ENCODE assay signal across 9 cellular contexts in the genomic region with DNA sequence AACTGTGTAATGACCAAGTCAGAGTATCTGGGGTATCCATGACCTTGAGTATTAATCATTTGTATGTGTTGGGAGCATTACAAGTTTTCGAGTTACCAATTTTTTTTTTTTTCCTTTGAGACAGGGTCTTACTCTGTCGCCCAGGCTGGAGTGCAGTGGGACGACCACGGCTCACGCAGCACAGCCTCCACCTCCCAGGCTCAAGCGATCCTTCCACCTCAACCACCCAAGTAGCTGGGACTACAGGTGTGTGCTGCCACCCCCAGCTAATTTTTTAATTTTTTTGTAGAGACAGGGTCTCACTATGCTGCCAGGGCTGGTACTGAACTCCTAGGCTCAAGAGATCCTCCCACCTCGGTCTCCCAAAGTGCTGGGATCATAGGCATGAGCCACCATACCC. TPM values are rescaled to one million over a fixed set of nuclear protein-coding genes. Genes with fewer than 3 reads are reported as not detected.
DNase-seq lines count a peak whose midpoint lies in the region; ATAC-seq and TF ChIP-seq lines count a peak whose summit lies in the region.
"Had no signal": no experiment of that assay in that cellular context is flagged by ENCODE, and none has a peak within 500 bp of the region (broad histone marks: within the 10 kb centered on the region; RNA-seq: fewer than 3 reads in every experiment).

No MANE protein-coding gene starts in this region.

- H3K27me3 ChIP-seq in ACC112 (ENCODE audit: insufficient read depth, low read length): no peaks in the 10 kb centered on the region
- no peaks in the 10 kb centered on the region for H3K27me3 ChIP-seq in NT2/D1 (ENCODE audit: insufficient read depth, insufficient read length)
- H3K27me3 ChIP-seq in osteoblast (ENCODE audit: insufficient read depth, low read length): no peaks in the 10 kb centered on the region

- TF ChIP-seq CTCF in osteoblast (IDR thresholded peaks at IDR 0.05; ENCODE audit: extremely low read depth, low read depth, low read length): no peak

- peak overlapping the region; percentile 37 for H3K4me2 ChIP-seq in osteoblast (ENCODE audit: insufficient read depth, low read length)

- no peaks in the 10 kb centered on the region for H3K9me3 ChIP-seq in NT2/D1 (ENCODE audit: insufficient read depth, low read length)
- H3K9me3 ChIP-seq in osteoblast (ENCODE audit: low read depth, low read length): no peaks in the 10 kb centered on the region
- H3K9me3 ChIP-seq: Caco-2 had no signal

- peak overlapping the region; percentile 89 for H3K27ac Mint-ChIP-seq in dendritic cell treated with granulocyte-macrophage colony-stimulating factor and Interleukin-4, amounts not matched to agents 40 ng/mL and 50 ng/mL, for 4 days

- ATAC-seq in HG03196 (IDR thresholded peaks at IDR 0.05; ENCODE audit: unreplicated experiment) (no peak), GM18907 (IDR thresholded peaks at IDR 0.05; ENCODE audit: unreplicated experiment) (no peak)

- H3K4me3 Mint-ChIP-seq in dendritic cell treated with granulocyte-macrophage colony-stimulating factor and Interleukin-4, amounts not matched to agents 40 ng/mL and 50 ng/mL, for 4 days: no peak overlapping the region

- H3K36me3 ChIP-seq in ACC112 (ENCODE audit: insufficient read depth, low read length) (peaks cover 30% of the 10 kb centered on the region; the same call in 1 of the 2 replicates), NT2/D1 (ENCODE audit: insufficient read depth, insufficient read length, low read length) (peaks cover 44% of the 10 kb centered on the region), osteoblast (ENCODE audit: insufficient read depth, low read length) (peaks cover 47% of the 10 kb centered on the region)

- H3K27ac ChIP-seq in ACC112 (ENCODE audit: low read depth, low read length) (peak overlapping the region; percentile 99), osteoblast (ENCODE audit: low read depth, low read length) (peak overlapping the region; percentile 100)

- no peaks in the 10 kb centered on the region for H3K27me3 Mint-ChIP-seq in dendritic cell treated with granulocyte-macrophage colony-stimulating factor and Interleukin-4, amounts not matched to agents 40 ng/mL and 50 ng/mL, for 4 days

- no peaks in the 10 kb centered on the region for H4K20me1 ChIP-seq in osteoblast (ENCODE audit: insufficient read depth, low read length)

- H3K4me3 ChIP-seq in ACC112 (ENCODE audit: low read depth, low read length): peak overlapping the region; percentile 10; the same call in 1 of the 2 replicates
- no peak overlapping the region for H3K4me3 ChIP-seq in NT2/D1 (ENCODE audit: insufficient read length, low read depth)
- no peak overlapping the region for H3K4me3 ChIP-seq in osteoblast (ENCODE audit: insufficient read depth, low read length)

- H3K79me2 ChIP-seq in ACC112 (ENCODE audit: control insufficient read depth, insufficient read depth, low read length, unreplicated experiment) (peaks cover 62% of the 10 kb centered on the region), osteoblast (ENCODE audit: insufficient read depth, low read length) (peaks cover 62% of the 10 kb centered on the region)

- H3K4me1 Mint-ChIP-seq in dendritic cell treated with granulocyte-macrophage colony-stimulating factor and Interleukin-4, amounts not matched to agents 40 ng/mL and 50 ng/mL, for 4 days (ENCODE audit: low read depth): peaks cover 75% of the 10 kb centered on the region

- no peak overlapping the region for H2AFZ ChIP-seq in ACC112 (ENCODE audit: low read length, unreplicated experiment)
- no peak overlapping the region for H2AFZ ChIP-seq in osteoblast (ENCODE audit: low read length)

- intact Hi-C loops in dendritic cell treated with granulocyte-macrophage colony-stimulating factor and Interleukin-4, amounts not matched to agents 40 ng/mL and 50 ng/mL, for 4 days (cut with micrococcal nuclease): loop anchor here (2.0 kb wide), 1 partner anchor 13 kb away; no protein-coding TSS in a partner anchor

- H3K36me3 Mint-ChIP-seq in dendritic cell treated with granulocyte-macrophage colony-stimulating factor and Interleukin-4, amounts not matched to agents 40 ng/mL and 50 ng/mL, for 4 days (ENCODE audit: low read depth): peaks cover 92% of the 10 kb centered on the region

- DNase-seq in NT2/D1 (ENCODE audit: low read depth, low spot score) (no peak), osteoblast (ENCODE audit: insufficient read length, low spot score, missing footprints) (no peak), Ammon's horn (ENCODE audit: low spot score) (no peak)
- DNase-seq in stimulated activated naive CD4-positive, alpha-beta T cell (lab: John Stamatoyannopoulos, UW): no peak
- DNase-seq: Caco-2 had no signal

- H3K4me1 ChIP-seq in ACC112 (ENCODE audit: control insufficient read depth, insufficient read depth, low read length, unreplicated experiment) (peaks cover 80% of the 10 kb centered on the region), NT2/D1 (ENCODE audit: insufficient read depth, insufficient read length) (peaks cover 19% of the 10 kb centered on the region), osteoblast (ENCODE audit: insufficient read depth, low read length) (peaks cover 79% of the 10 kb centered on the region)

- peak overlapping the region; percentile 45 for H3K9ac ChIP-seq in NT2/D1 (ENCODE audit: insufficient read length, low read depth)

- no peaks in the 10 kb centered on the region for H3K9me3 Mint-ChIP-seq in dendritic cell treated with granulocyte-macrophage colony-stimulating factor and Interleukin-4, amounts not matched to agents 40 ng/mL and 50 ng/mL, for 4 days

RNA-seq across cellular contexts. Expression of gene SSH1, which starts 19.7 kb away (rescaled TPM):
- total RNA-seq in osteoblast: 31.8 and 34.2 TPM in 2 replicates

RNA-seq across cellular contexts. Expression of gene DAO, which starts 42.2 kb away (rescaled TPM):
- not detected in 2 replicates for total RNA-seq in osteoblast
- total RNA-seq: Caco-2 had no signal
